Comparison of ENCODE assay signal across 1 cellular context in the genomic region with DNA sequence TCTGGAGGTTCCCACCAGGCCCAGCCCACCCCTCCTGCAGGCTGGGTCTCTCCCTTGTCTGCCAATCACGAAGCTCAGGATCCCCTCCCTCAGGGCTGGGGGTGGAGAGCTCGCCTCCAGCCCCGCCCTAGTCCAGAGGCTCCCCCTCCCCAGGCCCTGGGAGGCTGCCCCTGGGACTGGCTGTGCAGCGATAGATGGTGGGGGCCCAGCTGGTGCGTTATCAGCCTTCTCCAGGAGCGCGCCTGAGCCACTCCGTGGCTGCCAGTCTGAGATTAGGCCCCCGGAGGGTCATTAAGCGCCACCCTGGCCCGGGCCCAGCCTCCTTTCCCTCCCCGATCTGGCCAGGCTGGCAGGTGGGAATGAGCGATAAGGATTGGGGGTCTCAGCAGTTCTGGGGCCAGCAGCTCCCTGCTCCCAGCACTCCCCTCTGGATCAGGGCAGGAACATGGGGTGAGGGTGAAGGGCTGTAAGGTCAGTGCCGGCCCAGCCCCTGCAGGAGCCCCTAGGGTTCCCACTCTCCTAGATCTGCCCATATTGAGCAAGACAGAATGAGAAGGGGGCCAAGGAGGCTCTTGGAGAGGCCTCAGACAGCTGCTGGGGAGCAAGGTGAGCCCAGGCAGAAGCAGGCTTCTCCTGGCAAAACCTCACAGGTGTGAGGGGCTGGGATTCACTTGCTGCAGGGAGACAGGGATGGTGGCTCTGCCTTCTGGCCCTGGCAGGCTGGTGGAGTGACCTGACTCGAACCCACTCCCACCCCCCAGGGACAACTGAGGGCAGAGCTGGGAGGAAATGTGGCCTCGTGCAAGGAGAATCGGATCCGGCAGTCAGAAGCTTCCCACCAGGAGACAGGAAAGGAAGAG.
TF ChIP-seq lines count a peak whose summit lies in the region.

No MANE protein-coding gene starts in this region.

TF ChIP-seq in K562, 482 proteins besides CTCF, POLR2A, EP300 and RAD21 (continued from another document and continues in another):
- TF ChIP-seq, protein P1, sequence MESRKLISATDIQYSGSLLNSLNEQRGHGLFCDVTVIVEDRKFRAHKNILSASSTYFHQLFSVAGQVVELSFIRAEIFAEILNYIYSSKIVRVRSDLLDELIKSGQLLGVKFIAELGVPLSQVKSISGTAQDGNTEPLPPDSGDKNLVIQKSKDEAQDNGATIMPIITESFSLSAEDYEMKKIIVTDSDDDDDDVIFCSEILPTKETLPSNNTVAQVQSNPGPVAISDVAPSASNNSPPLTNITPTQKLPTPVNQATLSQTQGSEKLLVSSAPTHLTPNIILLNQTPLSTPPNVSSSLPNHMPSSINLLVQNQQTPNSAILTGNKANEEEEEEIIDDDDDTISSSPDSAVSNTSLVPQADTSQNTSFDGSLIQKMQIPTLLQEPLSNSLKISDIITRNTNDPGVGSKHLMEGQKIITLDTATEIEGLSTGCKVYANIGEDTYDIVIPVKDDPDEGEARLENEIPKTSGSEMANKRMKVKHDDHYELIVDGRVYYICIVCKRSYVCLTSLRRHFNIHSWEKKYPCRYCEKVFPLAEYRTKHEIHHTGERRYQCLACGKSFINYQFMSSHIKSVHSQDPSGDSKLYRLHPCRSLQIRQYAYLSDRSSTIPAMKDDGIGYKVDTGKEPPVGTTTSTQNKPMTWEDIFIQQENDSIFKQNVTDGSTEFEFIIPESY (CRISPR knock-in tag; IDR thresholded peaks at IDR 0.05): peak; percentile 46; the same call in 1 of the 2 replicates
- TF ChIP-seq HCFC1 (IDR thresholded peaks at IDR 0.05; ENCODE audit: low read depth, low read length) (0 out of 2 replicates have a peak, but pooled peaks have one; percentile 21), ZNF263 (CRISPR knock-in tag; IDR thresholded peaks at IDR 0.05; ENCODE audit: borderline replicate concordance) (no peak; the same call in 1 of the 2 replicates), YY1 (IDR thresholded peaks at IDR 0.05; ENCODE audit: borderline replicate concordance in 1 of 3, control insufficient read depth in 1 of 3, extremely low read depth in 1 of 3, insufficient read depth in 3 of 3, insufficient read length in 1 of 3, insufficient replicate concordance in 2 of 3, low read depth in 1 of 3, low read length in 2 of 3) (peak in 2 of 3 experiments; percentile 41 to 66), RERE (CRISPR knock-in tag; IDR thresholded peaks at IDR 0.05; ENCODE audit: borderline replicate concordance) (peak; percentile 97; the same call in 1 of the 2 replicates), SLC30A9 (CRISPR knock-in tag; IDR thresholded peaks at IDR 0.05) (no peak), STAT5A (IDR thresholded peaks at IDR 0.05; ENCODE audit: borderline replicate concordance, low read length) (peak; percentile 99), TAF7 (tag; IDR thresholded peaks at IDR 0.05) (no peak), TSHZ1 (CRISPR knock-in tag; IDR thresholded peaks at IDR 0.05) (peak; percentile 61; the same call in 1 of the 2 replicates), E2F8 (IDR thresholded peaks at IDR 0.05; ENCODE audit: low read depth, partially characterized antibody) (no peak), DIDO1 (tag; IDR thresholded peaks at IDR 0.05; ENCODE audit: low read depth) (no peak; the same call in 1 of the 2 replicates), SP1 (CRISPR knock-in tag; IDR thresholded peaks at IDR 0.05) (peak; percentile 96), CCAR2 (IDR thresholded peaks at IDR 0.05; ENCODE audit: low read depth, low read length) (peak; percentile 80; the same call in 1 of the 2 replicates), BACH1 (tag; IDR thresholded peaks at IDR 0.05) (peak; percentile 91), IRF9 (tag; IDR thresholded peaks at IDR 0.05) (peak; percentile 88), ZNF239 (CRISPR knock-in tag; IDR thresholded peaks at IDR 0.05) (peak; percentile 87), TFAM (CRISPR knock-in tag; conservative IDR thresholded peaks at IDR 0.05) (no peak), SIX5 (IDR thresholded peaks at IDR 0.05; ENCODE audit: borderline replicate concordance in 1 of 2, insufficient read depth in 1 of 2, low read depth in 1 of 2, low read length in 2 of 2) (no peak), ZNF184 (CRISPR knock-in tag; IDR thresholded peaks at IDR 0.05) (no peak), ZNF133 (CRISPR knock-in tag; IDR thresholded peaks at IDR 0.05) (no peak), RAD51 (IDR thresholded peaks at IDR 0.05; ENCODE audit: borderline replicate concordance, low read depth) (peak; percentile 69; the same call in 1 of the 2 replicates), BDP1 (IDR thresholded peaks at IDR 0.05; ENCODE audit: insufficient read depth, insufficient read length) (no peak), SOX6 (IDR thresholded peaks at IDR 0.05) (peak; percentile 100), ZC3H8 (IDR thresholded peaks at IDR 0.05) (peak; percentile 90; the same call in 1 of the 2 replicates)
- TF ChIP-seq, protein P2, sequence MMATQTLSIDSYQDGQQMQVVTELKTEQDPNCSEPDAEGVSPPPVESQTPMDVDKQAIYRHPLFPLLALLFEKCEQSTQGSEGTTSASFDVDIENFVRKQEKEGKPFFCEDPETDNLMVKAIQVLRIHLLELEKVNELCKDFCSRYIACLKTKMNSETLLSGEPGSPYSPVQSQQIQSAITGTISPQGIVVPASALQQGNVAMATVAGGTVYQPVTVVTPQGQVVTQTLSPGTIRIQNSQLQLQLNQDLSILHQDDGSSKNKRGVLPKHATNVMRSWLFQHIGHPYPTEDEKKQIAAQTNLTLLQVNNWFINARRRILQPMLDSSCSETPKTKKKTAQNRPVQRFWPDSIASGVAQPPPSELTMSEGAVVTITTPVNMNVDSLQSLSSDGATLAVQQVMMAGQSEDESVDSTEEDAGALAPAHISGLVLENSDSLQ (IDR thresholded peaks at IDR 0.05): peak; percentile 96
